ENCODE assay signal across 17 cellular contexts in genomic region chr16:14569213-14569612, GRCh38.
DNase-seq lines count a peak whose midpoint lies in the region; ATAC-seq and TF ChIP-seq lines count a peak whose summit lies in the region.
"Had no signal": no experiment of that assay in that cellular context is flagged by ENCODE, and none has a peak within 500 bp of the region (broad histone marks: within the 10 kb centered on the region; RNA-seq: fewer than 3 reads in every experiment).

No MANE protein-coding gene starts in this region.

- H4K20me1 ChIP-seq in osteoblast (ENCODE audit: insufficient read depth, low read length): no peaks in the 10 kb centered on the region
- H4K20me1 ChIP-seq: BLaER1 had no signal

- TF ChIP-seq EP300 in transverse colon (IDR thresholded peaks at IDR 0.05; ENCODE audit: low read depth): no peak

- no peaks in the 10 kb centered on the region for H3K27me3 ChIP-seq in transverse colon
- H3K27me3 ChIP-seq in osteoblast (ENCODE audit: insufficient read depth, low read length): no peaks in the 10 kb centered on the region
- H3K27me3 ChIP-seq: BLaER1 had no signal

- H3K4me2 ChIP-seq in osteoblast (ENCODE audit: insufficient read depth, low read length): no peak overlapping the region

- peaks cover 9 to 53% (median 37%) of the 10 kb centered on the region in 4 donors for H3K4me1 ChIP-seq in transverse colon
- peaks cover 18% of the 10 kb centered on the region for H3K4me1 ChIP-seq in osteoblast (ENCODE audit: insufficient read depth, low read length)

- WGBS in transverse colon (ENCODE audit: low coverage in 1 of 2), 2 donors: 30 to 57% methylated on average over 3 to 4 of the region's 4 CpGs

- H3K36me3 ChIP-seq in transverse colon (no peaks in the 10 kb centered on the region), osteoblast (ENCODE audit: insufficient read depth, low read length) (peaks cover 6% of the 10 kb centered on the region)
- H3K36me3 ChIP-seq: HAP-1 had no signal

- H3K4me3 ChIP-seq in transverse colon (no peak overlapping the region), osteoblast (ENCODE audit: insufficient read depth, low read length) (no peak overlapping the region)
- H3K4me3 ChIP-seq: BLaER1, GM12878, HAP-1 had no signal

- TF ChIP-seq CTCF in transverse colon (IDR thresholded peaks at IDR 0.05) (no peak), osteoblast (IDR thresholded peaks at IDR 0.05; ENCODE audit: extremely low read depth, low read depth, low read length) (no peak)

- in situ Hi-C loops in transverse colon (cut with MboI; ENCODE audit: low pct_ligation_motif_present in 1 of 4, low pct_unique_long_range_greater_than_20kb in 1 of 4, low sequenced_read_pairs in 3 of 4): no loop called here

- H3K9me3 ChIP-seq in transverse colon (no peaks in the 10 kb centered on the region), osteoblast (ENCODE audit: low read depth, low read length) (no peaks in the 10 kb centered on the region)
- H3K9me3 ChIP-seq: BLaER1, HAP-1 had no signal

- DNase-seq in NCI-H2171 treated with DMSO at 0.1 percent for 48 hours (lab: John Stamatoyannopoulos, UW): peak; percentile 18
- DNase-seq in NCI-H2171 (lab: John Stamatoyannopoulos, UW): no peak
- DNase-seq in NCI-H526 treated with DMSO at 0.1 percent for 48 hours (lab: John Stamatoyannopoulos, UW): peak; percentile 61
- DNase-seq in erythroblast (lab: John Stamatoyannopoulos, UW): peak; percentile 9 to 40
- DNase-seq in transverse colon: peak; percentile 84
- DNase-seq in osteoblast (ENCODE audit: insufficient read length, low spot score, missing footprints): no peak
- DNase-seq: AML-193; CD8-positive, alpha-beta memory T cell; DMS79; HFFc6 had no signal

- no peaks in the 10 kb centered on the region for H3K79me2 ChIP-seq in osteoblast (ENCODE audit: insufficient read depth, low read length)

- intact Hi-C loops in transverse colon (cut with DNase I; ENCODE audit: low total_unique reads): no loop called here

- peak overlapping the region; percentile 40 to 79 (median 58) for H3K27ac ChIP-seq in transverse colon
- H3K27ac ChIP-seq in osteoblast (ENCODE audit: low read depth, low read length): no peak overlapping the region
- H3K27ac ChIP-seq: 22Rv1, BLaER1, HL-60 had no signal

- ATAC-seq in HG02938 (IDR thresholded peaks at IDR 0.05; ENCODE audit: unreplicated experiment) (no peak), GM18520 (IDR thresholded peaks at IDR 0.05; ENCODE audit: unreplicated experiment) (no peak)
- ATAC-seq: GM12878 had no signal

- no peak overlapping the region for H2AFZ ChIP-seq in osteoblast (ENCODE audit: low read length)

- TF ChIP-seq POLR2A in erythroblast (IDR thresholded peaks at IDR 0.05; ENCODE audit: low read length): no peak
- TF ChIP-seq POLR2A in transverse colon (IDR thresholded peaks at IDR 0.05): no peak

Comparison
In these comparisons a context has a peak if more than half of its experiments do, and no peak if none do; other contexts are left out.
1. DNase-seq: peak in NCI-H2171 treated with DMSO at 0.1 percent for 48 hours (single experiment), NCI-H526 treated with DMSO at 0.1 percent for 48 hours (single experiment), erythroblast (2 of 2) and transverse colon (single experiment); none in NCI-H2171 (single experiment) and osteoblast (single experiment).